Comparison of ENCODE assay signal across 8 cellular contexts in the genomic region with DNA sequence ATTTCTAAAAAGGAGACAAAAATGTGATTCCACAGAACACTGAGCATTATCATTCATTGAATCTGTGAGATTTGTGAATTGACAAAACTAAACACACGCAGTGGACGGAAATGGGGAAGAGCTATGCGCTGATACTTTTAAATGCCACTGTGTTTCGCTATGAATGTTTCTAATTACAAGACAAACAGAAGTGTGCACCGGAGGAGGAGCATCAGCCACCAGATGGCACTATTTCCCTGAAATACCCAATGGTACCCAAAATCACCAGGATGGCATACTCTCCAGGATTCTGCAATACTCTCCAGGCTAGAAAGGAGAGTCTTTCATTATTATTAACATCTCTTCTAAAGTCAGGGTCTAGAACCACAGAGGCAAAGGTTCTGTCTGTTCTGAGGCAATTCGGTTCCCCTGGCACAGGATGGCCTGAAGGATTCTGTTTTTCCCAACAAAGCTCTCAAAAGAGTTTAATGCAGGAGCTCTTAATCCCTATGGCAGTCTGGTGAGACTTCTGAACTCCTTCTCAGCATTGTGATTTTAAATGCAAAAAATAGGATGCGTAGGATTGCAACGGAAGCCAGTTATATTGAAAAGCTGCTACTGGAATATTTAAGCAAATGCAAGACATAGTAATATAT. TPM values are rescaled to one million over a fixed set of nuclear protein-coding genes. Genes with fewer than 3 reads are reported as not detected.
A peak's percentile ranks its signal among the peaks of the same experiment; 100 is the strongest.
DNase-seq lines count a peak whose midpoint lies in the region; ATAC-seq and TF ChIP-seq lines count a peak whose summit lies in the region.

No MANE protein-coding gene starts in this region.

- peaks cover 33% of the 10 kb centered on the region for H3K27me3 Mint-ChIP-seq in neural crest cell (ENCODE audit: low read depth)

- H3K9me3 Mint-ChIP-seq in neural crest cell = no peaks in the 10 kb centered on the region

- H3K36me3 Mint-ChIP-seq in neural crest cell (ENCODE audit: low read depth) = no peaks in the 10 kb centered on the region

- TF ChIP-seq CTCF in OCI-LY3 (IDR thresholded peaks at IDR 0.05; ENCODE audit: low read depth, low read length) = peak; percentile 92
- peak; percentile 92 for TF ChIP-seq CTCF in neural crest cell (conservative IDR thresholded peaks at IDR 0.05)

- no peaks in the 10 kb centered on the region for H4K20me1 ChIP-seq in OCI-LY3 (ENCODE audit: insufficient read depth, low read length)

- H3K27ac Mint-ChIP-seq in neural crest cell (ENCODE audit: unreplicated experiment) = no peak overlapping the region

- H3K9ac ChIP-seq in OCI-LY3 (ENCODE audit: low read length) = no peak overlapping the region

- H3K9me3 ChIP-seq in OCI-LY3 (ENCODE audit: insufficient read depth, low read length) = no peaks in the 10 kb centered on the region

- H2AFZ ChIP-seq in OCI-LY3 (ENCODE audit: low read depth, low read length) = no peak overlapping the region

- H3K4me2 ChIP-seq in OCI-LY3 (ENCODE audit: low read length) = peak overlapping the region; percentile 63

- H3K4me1 Mint-ChIP-seq in neural crest cell = no peaks in the 10 kb centered on the region

- H3K4me3 Mint-ChIP-seq in neural crest cell = no peak overlapping the region

- H3K79me2 ChIP-seq in OCI-LY3 (ENCODE audit: low read length) = no peaks in the 10 kb centered on the region

- H3K27me3 ChIP-seq in OCI-LY3 (ENCODE audit: low read depth, low read length) = peaks cover 39% of the 10 kb centered on the region

- H3K4me3 ChIP-seq in OCI-LY3 (ENCODE audit: low read length) = peak overlapping the region; percentile 26; the same call in 1 of the 2 replicates

- no peak overlapping the region for H3K27ac ChIP-seq in OCI-LY3 (ENCODE audit: low read length)

- H3K4me1 ChIP-seq in OCI-LY3 (ENCODE audit: low read length) = peaks cover 5% of the 10 kb centered on the region

- DNase-seq in EH (ENCODE audit: low read depth) (peak; percentile 79), HUDEP-2 (lab: John Stamatoyannopoulos, UW; ENCODE audit: unreplicated experiment in 76 of 76) (peak in 46 of 76 experiments; percentile 3 to 69 (median 30)), activated T-cell treated with anti-CD3 and anti-CD28 coated beads for 4 hours (peak; percentile 54), fibroblast of gingiva (ENCODE audit: low read depth) (peak; percentile 72), neural crest cell (ENCODE audit: low read depth, low spot score) (peak; percentile 80), superior temporal gyrus (ENCODE audit: extremely low spot score) (peak; percentile 97)

- ATAC-seq in GM21529 (IDR thresholded peaks at IDR 0.05; ENCODE audit: unreplicated experiment) = peak; percentile 93

- H3K36me3 ChIP-seq in OCI-LY3 (replicated peaks; ENCODE audit: low read depth, low read length) = no peaks in the 10 kb centered on the region

RNA-seq across cellular contexts. Expression of gene PUM3, which starts 13.8 kb away (rescaled TPM):
- total RNA-seq in neural crest cell = 57.0 and 64.9 TPM in 2 replicates

Comparison
In these comparisons a context has a peak if more than half of its experiments do, and no peak if none do; other contexts are left out.
1. DNase-seq: peak in every context shown above with its lines; median percentile 97 in superior temporal gyrus; 80 in neural crest cell; 79 in EH; 72 in fibroblast of gingiva; 54 in activated T-cell treated with anti-CD3 and anti-CD28 coated beads for 4 hours; 30 in HUDEP-2.